ENCODE assay signal across 6 cellular contexts in genomic region chr3:38573111-38573510, GRCh38.
"Had no signal": no experiment of that assay in that cellular context is flagged by ENCODE, and none has a peak within 500 bp of the region (broad histone marks: within the 10 kb centered on the region; RNA-seq: fewer than 3 reads in every experiment).

No MANE protein-coding gene starts in this region.

- H3K4me1 Mint-ChIP-seq: IgD-negative memory B cell had no signal

- H3K27ac Mint-ChIP-seq: IgD-negative memory B cell had no signal

- FAIRE-seq: HepG2, HTR-8/SVneo had no signal

- H3K4me3 Mint-ChIP-seq: IgD-negative memory B cell had no signal

- DNase-seq: IMR-90, KBM-7 had no signal

- ATAC-seq: HepG2 had no signal

- H3K27ac ChIP-seq: HL-60 had no signal
